In the genomic region with DNA sequence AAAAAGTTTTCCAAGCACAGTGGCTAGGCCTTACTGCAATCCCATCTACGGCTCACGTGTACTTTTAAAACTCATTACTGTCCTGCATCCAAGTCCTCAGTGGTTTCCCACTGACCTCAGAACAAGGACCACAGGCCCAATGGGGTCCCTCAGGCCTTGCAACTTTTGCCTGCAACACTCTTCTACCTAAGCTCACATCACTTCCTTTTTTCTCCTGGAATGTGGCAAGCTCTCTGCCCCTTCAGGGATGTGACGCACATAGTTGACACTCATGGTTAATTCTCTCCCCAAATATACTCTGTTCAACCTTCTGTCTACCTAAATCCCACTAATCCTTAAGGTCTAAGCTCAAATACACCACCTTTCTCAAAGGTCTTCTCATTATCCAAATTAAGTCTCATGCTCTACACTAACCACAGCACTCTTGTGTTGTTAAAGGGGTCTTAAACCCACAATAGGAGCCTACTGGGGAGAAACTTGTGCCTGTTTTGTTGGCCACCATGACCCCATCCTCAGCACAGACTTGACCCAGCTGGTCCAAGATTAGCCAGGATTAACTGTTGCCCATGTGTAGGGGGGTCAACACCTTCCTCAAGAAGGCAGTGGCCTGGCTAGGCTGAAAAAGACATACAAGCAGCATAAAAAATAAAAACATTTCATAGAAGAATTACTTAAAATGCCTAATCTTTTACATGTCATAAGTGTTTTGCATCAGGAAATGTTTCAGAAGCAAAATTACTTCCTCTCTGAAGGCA, we compare ENCODE assay signal across 10 cellular contexts. TPM values are rescaled to one million over a fixed set of nuclear protein-coding genes. Genes with fewer than 3 reads are reported as not detected.
A peak's percentile ranks its signal among the peaks of the same experiment; 100 is the strongest.
DNase-seq lines count a peak whose midpoint lies in the region; ATAC-seq, FAIRE-seq and TF ChIP-seq lines count a peak whose summit lies in the region.
"Had no signal": no experiment of that assay in that cellular context is flagged by ENCODE, and none has a peak within 500 bp of the region (broad histone marks: within the 10 kb centered on the region; RNA-seq: fewer than 3 reads in every experiment).

No MANE protein-coding gene starts in this region.

- TF ChIP-seq RAD21 in H1 (IDR thresholded peaks at IDR 0.05 in 1 of 2, conservative IDR thresholded peaks at IDR 0.05 in 1 of 2; ENCODE audit: low read depth in 2 of 2, low read length in 2 of 2) = no peak

- no peaks in the 10 kb centered on the region for H3K9me3 Mint-ChIP-seq in stimulated activated naive CD8-positive, alpha-beta T cell treated with anti-CD3 and anti-CD28 coated beads, Interleukin-15, Interleukin-2, amounts not matched to agents 100 ng/mL and 50 ng/mL, for 24 hours

- TF ChIP-seq CTCF in PC-3 (conservative IDR thresholded peaks at IDR 0.05; ENCODE audit: low read depth, low read length) (no peak), H1 (IDR thresholded peaks at IDR 0.05; ENCODE audit: control extremely low read depth in 1 of 3, insufficient read depth in 1 of 3, low read depth in 1 of 3, low read length in 3 of 3) (no peak), upper lobe of left lung (IDR thresholded peaks at IDR 0.05) (no peak), D721Med (IDR thresholded peaks at IDR 0.05; ENCODE audit: insufficient read depth, missing control alignments) (no peak)

- H3K18ac ChIP-seq in H1 (ENCODE audit: extremely low read depth, low read length) = no peak overlapping the region

- H3F3A ChIP-seq in PC-3 (ENCODE audit: low read length, unreplicated experiment) = no peaks in the 10 kb centered on the region

- no peak overlapping the region for H2BK20ac ChIP-seq in H1 (ENCODE audit: low read length)

- H3K27ac ChIP-seq in PC-3 (ENCODE audit: low read length) (no peak overlapping the region), H1 (ENCODE audit: low read depth, low read length) (0 out of 2 replicates have a peak overlapping the region, but pooled peaks have one; percentile 28), upper lobe of left lung (peak overlapping the region; percentile 28 to 100 (median 54))

- H4K20me1 ChIP-seq in PC-3 (ENCODE audit: low read length) (peaks cover 74% of the 10 kb centered on the region), H1 (replicated peaks in 1 of 2; ENCODE audit: control insufficient read depth in 1 of 2, insufficient read depth in 2 of 2, low read length in 2 of 2) (peaks cover 36 to 45% of the 10 kb centered on the region in 2 experiments)

- peak overlapping the region; percentile 42 for H3K4me3 Mint-ChIP-seq in stimulated activated naive CD8-positive, alpha-beta T cell treated with anti-CD3 and anti-CD28 coated beads, Interleukin-15, Interleukin-2, amounts not matched to agents 100 ng/mL and 50 ng/mL, for 24 hours

- no peak overlapping the region for H4K91ac ChIP-seq in H1 (replicated peaks; ENCODE audit: insufficient read length, low read length)

- H3K14ac ChIP-seq in H1 (ENCODE audit: insufficient read length) = no peak overlapping the region

- peak overlapping the region; percentile 89 for H3K27ac Mint-ChIP-seq in stimulated activated naive CD8-positive, alpha-beta T cell treated with anti-CD3 and anti-CD28 coated beads, Interleukin-15, Interleukin-2, amounts not matched to agents 100 ng/mL and 50 ng/mL, for 24 hours

- H2BK15ac ChIP-seq in H1 (ENCODE audit: low read length) = no peak overlapping the region

- no TSS peak for BruUV-seq in PC-3 (replicated peaks; lab: Mats Ljungman, UMichigan)

- TF ChIP-seq EP300 in H1 (IDR thresholded peaks at IDR 0.05; ENCODE audit: borderline replicate concordance in 1 of 2, low read depth in 2 of 2, low read length in 2 of 2) = no peak
- no peak for TF ChIP-seq EP300 in upper lobe of left lung (IDR thresholded peaks at IDR 0.05)

- 95% methylated on average over 3 of the region's 3 CpGs; no CpG with 5 or more reads in 1 of the 2 experiments for WGBS in H1 (ENCODE audit: extremely low coverage in 1 of 2, insufficient coverage in 1 of 2, insufficient read length in 1 of 2, insufficient replicate concordance in 2 of 2, low coverage in 1 of 2, low lambda C conversion rate in 2 of 2, missing lambda C conversion rate in 1 of 2), 2 experiments
- 78 to 86% methylated on average over 3 of the region's 3 CpGs for WGBS in upper lobe of left lung, 2 donors

- H2BK12ac ChIP-seq in H1 (ENCODE audit: low read depth, low read length) = no peak overlapping the region

- CTCF ChIA-PET in PC-3 (lab: Charles Lee) (no interaction called here), H1 (lab: Charles Lee; ENCODE audit: partially characterized antibody) (interaction anchor here (0.7 to 1.3 kb wide), 2 partner anchors 14 to 132 kb away, joined by 3 read pairs; no protein-coding TSS in a partner anchor)

- no peaks in the 10 kb centered on the region for H3K9me2 ChIP-seq in PC-3 (replicated peaks; ENCODE audit: low read length)

- peaks cover 7% of the 10 kb centered on the region; the same call in 1 of the 2 replicates for H3K23me2 ChIP-seq in H1 (ENCODE audit: low read depth, low read length)

- no peaks in the 10 kb centered on the region for H3K27me3 ChIP-seq in PC-3 (ENCODE audit: low read length)
- H3K27me3 ChIP-seq in H1 (replicated peaks in 1 of 4; ENCODE audit: control insufficient read depth in 3 of 4, extremely low read depth in 1 of 4, insufficient read depth in 3 of 4, low read length in 3 of 4) = no peaks in the 10 kb centered on the region
- no peaks in the 10 kb centered on the region for H3K27me3 ChIP-seq in upper lobe of left lung

- no peak overlapping the region; the same call in 1 of the 2 replicates for H3K9ac ChIP-seq in PC-3 (ENCODE audit: low read length)
- H3K9ac ChIP-seq in H1 (replicated peaks in 1 of 4; ENCODE audit: extremely low read depth in 1 of 4, low read depth in 3 of 4, low read length in 3 of 4) = no peak overlapping the region; a peak in 1 of 7 replicates

- no peak overlapping the region for H2BK5ac ChIP-seq in H1 (ENCODE audit: low read depth, low read length)

- H4K5ac ChIP-seq in H1 (ENCODE audit: insufficient read length, low read depth, low read length) = no peak overlapping the region

- H3K4ac ChIP-seq in H1 (replicated peaks; ENCODE audit: insufficient read length, low read depth, low read length) = no peak overlapping the region

- no peak for DNase-seq in stimulated activated naive CD8-positive, alpha-beta T cell treated with anti-CD3 and anti-CD28 coated beads, Interleukin-15, Interleukin-2, amounts not matched to agents 100 U/mL and 50 U/mL, for 24 hours
- no peak for DNase-seq in PC-3
- DNase-seq in H1 (ENCODE audit: low read depth in 1 of 2, low spot score in 2 of 2) = no peak
- no peak for DNase-seq in upper lobe of left lung
- DNase-seq in amniotic stem cell (lab: John Stamatoyannopoulos, UW) = no peak
- DNase-seq in stimulated activated CD4-positive, alpha-beta T cell treated with anti-CD3 and anti-CD28 coated beads, Interleukin-4, amount 100 ng/mL, for 4 hours = no peak
- DNase-seq in D721Med (ENCODE audit: insufficient read length, low spot score) = no peak

- H2BK120ac ChIP-seq in H1 (replicated peaks; ENCODE audit: low read depth, low read length) = no peak overlapping the region

- POLR2A ChIA-PET in PC-3 (lab: Charles Lee; ENCODE audit: unreplicated experiment) (no interaction called here), H1 (lab: Charles Lee; ENCODE audit: partially characterized antibody) (interaction anchor here (0.7 to 10.5 kb wide), 10 partner anchors 9 to 145 kb away, joined by 3 to 112 read pairs (median 5); partner anchors contain the start of genes HNRNPF and ZNF487)

- H2AFZ ChIP-seq in PC-3 (ENCODE audit: low read length) = no peak overlapping the region
- no peak overlapping the region for H2AFZ ChIP-seq in H1 (ENCODE audit: low read length)

- H3K4me1 ChIP-seq in PC-3 (ENCODE audit: insufficient read depth, low read length) (peaks cover 30% of the 10 kb centered on the region), H1 (replicated peaks in 1 of 4; ENCODE audit: control insufficient read depth in 3 of 4, insufficient read depth in 4 of 4, low read length in 3 of 4) (peaks cover 0 to 6% (median 4%) of the 10 kb centered on the region in 4 experiments; a peak in 6 of 7 replicates), upper lobe of left lung (peaks cover 32 to 78% (median 51%) of the 10 kb centered on the region in 4 donors)

- H4K8ac ChIP-seq in H1 (ENCODE audit: extremely low read depth, insufficient read depth, low read length) = no peak overlapping the region

- FAIRE-seq in H1 (lab: Jason Lieb, UNC) (no peak), D721Med (lab: Jason Lieb, UNC) (no peak)

- intact Hi-C loops in PC-3 (cut with micrococcal nuclease) = no loop called here

- peaks cover 78% of the 10 kb centered on the region for H3K4me1 Mint-ChIP-seq in stimulated activated naive CD8-positive, alpha-beta T cell treated with anti-CD3 and anti-CD28 coated beads, Interleukin-15, Interleukin-2, amounts not matched to agents 100 ng/mL and 50 ng/mL, for 24 hours (ENCODE audit: low read depth)

- H3K27me3 Mint-ChIP-seq in stimulated activated naive CD8-positive, alpha-beta T cell treated with anti-CD3 and anti-CD28 coated beads, Interleukin-15, Interleukin-2, amounts not matched to agents 100 ng/mL and 50 ng/mL, for 24 hours = no peaks in the 10 kb centered on the region

- H3K4me3 ChIP-seq in PC-3 (ENCODE audit: low read length) (peak overlapping the region; percentile 78; the same call in 1 of the 2 replicates), H1 (ENCODE audit: extremely low read depth in 1 of 4, insufficient read depth in 2 of 4, low read depth in 3 of 4, low read length in 4 of 4) (peak overlapping the region in 1 of 4 experiments; percentile 91; a peak in 1 of 8 replicates), upper lobe of left lung (no peak overlapping the region)

- no peak overlapping the region for H2AK5ac ChIP-seq in H1 (ENCODE audit: low read depth, low read length)

- H3K9me3 ChIP-seq in PC-3 (ENCODE audit: low read length) = no peaks in the 10 kb centered on the region
- H3K9me3 ChIP-seq in H1 (ENCODE audit: insufficient read depth in 2 of 2, low read depth in 1 of 2, low read length in 1 of 2) = no peaks in the 10 kb centered on the region
- H3K9me3 ChIP-seq in upper lobe of left lung = no peaks in the 10 kb centered on the region

- H3K79me2 ChIP-seq in PC-3 (ENCODE audit: low read length) (peaks cover 98% of the 10 kb centered on the region), H1 (ENCODE audit: control insufficient read depth in 1 of 2, insufficient read depth in 2 of 2, low read length in 2 of 2) (peaks cover 48 to 89% of the 10 kb centered on the region in 2 experiments)

- H3K36me3 Mint-ChIP-seq in stimulated activated naive CD8-positive, alpha-beta T cell treated with anti-CD3 and anti-CD28 coated beads, Interleukin-15, Interleukin-2, amounts not matched to agents 100 ng/mL and 50 ng/mL, for 24 hours (ENCODE audit: low read depth) = peaks cover 86% of the 10 kb centered on the region

- no peak overlapping the region for H3K56ac ChIP-seq in H1 (replicated peaks; ENCODE audit: insufficient read length, low read depth, low read length)

- no peak for ATAC-seq in stimulated activated naive CD8-positive, alpha-beta T cell treated with anti-CD3 and anti-CD28 coated beads, Interleukin-15, Interleukin-2, amounts not matched to agents 100 U/mL and 50 U/mL, for 24 hours
- ATAC-seq in PC-3 = no peak
- ATAC-seq in upper lobe of left lung (ENCODE audit: low FRiP score in 2 of 2) = no peak

- H3K23ac ChIP-seq in H1 (ENCODE audit: insufficient read length) = no peak overlapping the region

- peaks cover 15% of the 10 kb centered on the region for H3K79me1 ChIP-seq in H1 (ENCODE audit: low read depth, low read length)

- TF ChIP-seq POLR2A in H1 (IDR thresholded peaks at IDR 0.05; ENCODE audit: control extremely low read depth in 1 of 2, low read depth in 2 of 2, low read length in 2 of 2) (no peak), upper lobe of left lung (IDR thresholded peaks at IDR 0.05) (no peak)

- H3K36me3 ChIP-seq in PC-3 (ENCODE audit: low read depth, low read length) (peaks cover 66% of the 10 kb centered on the region), H1 (ENCODE audit: control insufficient read depth in 2 of 4, insufficient read depth in 4 of 4, low read length in 3 of 4) (peaks cover 30 to 64% (median 55%) of the 10 kb centered on the region in 4 experiments), upper lobe of left lung (peaks cover 29 to 60% (median 58%) of the 10 kb centered on the region in 4 donors)

- H3K4me2 ChIP-seq in PC-3 (ENCODE audit: low read length) = peak overlapping the region; percentile 95
- H3K4me2 ChIP-seq in H1 (ENCODE audit: insufficient read depth in 1 of 2, low read depth in 2 of 2, low read length in 2 of 2) = no peak overlapping the region; a peak in 1 of 4 replicates

RNA-seq across cellular contexts. Expression of gene HNRNPF, which starts 15.2 kb away (rescaled TPM):
- total RNA-seq in PC-3 (2014; rRNA removed) (417 and 421 TPM in 2 replicates), upper lobe of left lung (100 to 1,000 TPM in 5 of 6 donors, 10 to 100 TPM in 1; 80.7 to 225 (median 177) TPM)
- 389 and 397 TPM in 2 replicates for total RNA-seq in H1 (2021; fragmentation: NEBNext Ultra II Directional; extraction: Animal tissue kit (Norgen Biotek cat#: 25700))
- polyA plus RNA-seq in H1 (2011; rRNA removed) = 208 and 209 TPM in 2 replicates
- 285 TPM for polyA plus RNA-seq in H1 (2011; cell fraction: cytosol; rRNA removed)
- polyA plus RNA-seq in H1 (2011; cell fraction: nucleus; rRNA removed) = 199 TPM
- 322 to 369 TPM (median 332 TPM) in 4 replicates for polyA plus RNA-seq in H1 (2012, experiment 1 of 2)
- polyA plus RNA-seq in H1 (2012, experiment 2 of 2) = 154 TPM
- polyA plus RNA-seq in H1 (2013, experiment 1 of 2) = 167 TPM
- polyA plus RNA-seq in H1 (2013, experiment 2 of 2) = 175 TPM
- polyA minus RNA-seq in H1 (2011; rRNA and poly(A)+ RNA removed) = 303 and 334 TPM in 2 replicates
- polyA minus RNA-seq in H1 (2011; cell fraction: cytosol; rRNA and poly(A)+ RNA removed) = 147 TPM
- 101 TPM for polyA minus RNA-seq in H1 (2011; cell fraction: nucleus; rRNA and poly(A)+ RNA removed)

RNA-seq across cellular contexts. Expression of gene FXYD4, which starts 22.3 kb away (rescaled TPM):
- not detected in 2 replicates for total RNA-seq in PC-3 (2014; rRNA removed)
- not detected in 2 replicates for total RNA-seq in H1 (2021; fragmentation: NEBNext Ultra II Directional; extraction: Animal tissue kit (Norgen Biotek cat#: 25700))
- polyA plus RNA-seq in H1 (2011; rRNA removed) = not detected in 2 replicates
- not detected for polyA plus RNA-seq in H1 (2011; cell fraction: cytosol; rRNA removed)
- polyA plus RNA-seq in H1 (2011; cell fraction: nucleus; rRNA removed) = not detected
- not detected in 4 replicates for polyA plus RNA-seq in H1 (2012, experiment 1 of 2)
- not detected for polyA plus RNA-seq in H1 (2012, experiment 2 of 2)
- polyA plus RNA-seq in H1 (2013, experiment 1 of 2) = not detected
- not detected for polyA plus RNA-seq in H1 (2013, experiment 2 of 2)
- not detected in 2 replicates for polyA minus RNA-seq in H1 (2011; rRNA and poly(A)+ RNA removed)
- polyA minus RNA-seq in H1 (2011; cell fraction: cytosol; rRNA and poly(A)+ RNA removed) = not detected
- polyA minus RNA-seq in H1 (2011; cell fraction: nucleus; rRNA and poly(A)+ RNA removed) = not detected
- total RNA-seq in upper lobe of left lung = 1 to 10 TPM in 3 of 6 donors, not detected in 3; 2.5 to 4.0 (median 2.7) TPM
- total RNA-seq: cerebellum, liver had no signal
- polyA plus RNA-seq: liver had no signal

RNA-seq across cellular contexts. Expression of gene ZNF487, which starts 43.1 kb away (rescaled TPM):
- total RNA-seq in PC-3 (2014; rRNA removed) (7.0 and 9.4 TPM in 2 replicates), upper lobe of left lung (10 to 100 TPM in 3 of 6 donors, 1 to 10 TPM in 3; 4.5 to 25.0 (median 11.0) TPM)
- total RNA-seq in H1 (2021; fragmentation: NEBNext Ultra II Directional; extraction: Animal tissue kit (Norgen Biotek cat#: 25700)) = 1.9 TPM in 2 replicates
- polyA plus RNA-seq in H1 (2011; rRNA removed) = 1.9 and 2.5 TPM in 2 replicates
- polyA plus RNA-seq in H1 (2011; cell fraction: cytosol; rRNA removed) = 1.8 TPM
- polyA plus RNA-seq in H1 (2011; cell fraction: nucleus; rRNA removed) = 2.7 TPM
- polyA plus RNA-seq in H1 (2012, experiment 1 of 2) = 0.97 to 1.6 TPM (median 1.3 TPM) in 4 replicates
- polyA plus RNA-seq in H1 (2012, experiment 2 of 2) = 1.8 TPM
- polyA plus RNA-seq in H1 (2013, experiment 1 of 2) = 1.6 TPM
- 1.4 TPM for polyA plus RNA-seq in H1 (2013, experiment 2 of 2)
- 0.57 and 3.0 TPM in 2 replicates for polyA minus RNA-seq in H1 (2011; rRNA and poly(A)+ RNA removed)
- polyA minus RNA-seq in H1 (2011; cell fraction: cytosol; rRNA and poly(A)+ RNA removed) = not detected
- polyA minus RNA-seq in H1 (2011; cell fraction: nucleus; rRNA and poly(A)+ RNA removed) = 3.3 TPM
